9 cellular contexts compared by ENCODE assay signal in genomic region chr16:89422527-89422904, GRCh38.
A peak's percentile ranks its signal among the peaks of the same experiment; 100 is the strongest.
DNase-seq lines count a peak whose midpoint lies in the region; ATAC-seq and TF ChIP-seq lines count a peak whose summit lies in the region.
"Had no signal": no experiment of that assay in that cellular context is flagged by ENCODE, and none has a peak within 500 bp of the region (broad histone marks: within the 10 kb centered on the region; RNA-seq: fewer than 3 reads in every experiment).

No MANE protein-coding gene starts in this region.

- peak overlapping the region; percentile 52 for H3K4me3 Mint-ChIP-seq in activated CD8-positive, alpha-beta T cell treated with anti-CD3 and anti-CD28 coated beads, Interleukin-2, amount 10 ng/mL, durations not matched to agents 7 days and 5 days

- TF ChIP-seq POLR2A in lower leg skin (IDR thresholded peaks at IDR 0.05): no peak

- peak; percentile 52 for ATAC-seq in HG03097 (IDR thresholded peaks at IDR 0.05; ENCODE audit: low FRiP score, unreplicated experiment)
- peak; percentile 40 for ATAC-seq in activated CD8-positive, alpha-beta T cell treated with anti-CD3 and anti-CD28 coated beads, Interleukin-2, amount 10 ng/mL, durations not matched to agents 7 days and 5 days
- peak; percentile 20 to 31 for ATAC-seq in lower lobe of right lung

- H3K4me1 ChIP-seq in lower lobe of right lung: peaks cover 45% of the 10 kb centered on the region

- intact Hi-C loops in lower lobe of right lung (cut with DNase I): no loop called here
- intact Hi-C loops in lower leg skin (cut with DNase I; ENCODE audit: low total_unique reads): no loop called here

- CTCF ChIA-PET in activated CD8-positive, alpha-beta T cell treated with anti-CD3 and anti-CD28 coated beads, Interleukin-2, amount 10 ng/mL, durations not matched to agents 7 days and 5 days (lab: Charles Lee): interaction anchor here (1.0 to 1.1 kb wide), 2 partner anchors 65 to 133 kb away, joined by 3 read pairs; no protein-coding TSS in a partner anchor

- H3K36me3 Mint-ChIP-seq in activated CD8-positive, alpha-beta T cell treated with anti-CD3 and anti-CD28 coated beads, Interleukin-2, amount 10 ng/mL, durations not matched to agents 7 days and 5 days (ENCODE audit: low read depth): peaks cover 53% of the 10 kb centered on the region

- H3K27ac Mint-ChIP-seq in activated CD8-positive, alpha-beta T cell treated with anti-CD3 and anti-CD28 coated beads, Interleukin-2, amount 10 ng/mL, durations not matched to agents 7 days and 5 days: peak overlapping the region; percentile 78

- no peak for TF ChIP-seq CTCF in lower lobe of right lung (IDR thresholded peaks at IDR 0.05)
- no peak for TF ChIP-seq CTCF in lower leg skin (IDR thresholded peaks at IDR 0.05)

- peaks cover 83% of the 10 kb centered on the region for H3K4me1 Mint-ChIP-seq in activated CD8-positive, alpha-beta T cell treated with anti-CD3 and anti-CD28 coated beads, Interleukin-2, amount 10 ng/mL, durations not matched to agents 7 days and 5 days (ENCODE audit: low read depth)

- H3K27me3 Mint-ChIP-seq in activated CD8-positive, alpha-beta T cell treated with anti-CD3 and anti-CD28 coated beads, Interleukin-2, amount 10 ng/mL, durations not matched to agents 7 days and 5 days (ENCODE audit: low read depth): no peaks in the 10 kb centered on the region

- POLR2A ChIA-PET in activated CD8-positive, alpha-beta T cell treated with anti-CD3 and anti-CD28 coated beads, Interleukin-2, amount 10 ng/mL, durations not matched to agents 7 days and 5 days (lab: Charles Lee): interaction anchor here (0.8 to 1.4 kb wide), 2 partner anchors 19 to 66 kb away, joined by 3 read pairs; no protein-coding TSS in a partner anchor

- peaks cover 5% of the 10 kb centered on the region for H3K36me3 ChIP-seq in lower lobe of right lung

- peak; percentile 60 for DNase-seq in activated naive CD4-positive, alpha-beta T cell treated with Interleukin-2 at 50 U/mL for 16 hours
- DNase-seq in activated naive CD4-positive, alpha-beta T cell (lab: John Stamatoyannopoulos, UW): no peak
- peak; percentile 38 for DNase-seq in activated CD8-positive, alpha-beta T cell treated with anti-CD3 and anti-CD28 coated beads, Interleukin-2, amount 10 ng/mL, durations not matched to agents 7 days and 5 days
- DNase-seq in lower lobe of right lung (no peak), retina (no peak), lower leg skin (ENCODE audit: low spot score in 2 of 2) (no peak), SK-N-DZ (ENCODE audit: low spot score) (no peak)

- H3K27ac ChIP-seq in lower lobe of right lung: no peak overlapping the region
- H3K27ac ChIP-seq: C4-2B had no signal

- H3K4me3 ChIP-seq in lower lobe of right lung: no peak overlapping the region
- no peak overlapping the region for H3K4me3 ChIP-seq in lower leg skin (ENCODE audit: low read depth, poor library complexity, severe bottlenecking)

- no peaks in the 10 kb centered on the region for H3K9me3 ChIP-seq in lower lobe of right lung

- no peaks in the 10 kb centered on the region for H3K9me3 Mint-ChIP-seq in activated CD8-positive, alpha-beta T cell treated with anti-CD3 and anti-CD28 coated beads, Interleukin-2, amount 10 ng/mL, durations not matched to agents 7 days and 5 days (ENCODE audit: insufficient read depth)

- WGBS in lower leg skin, 2 donors: 75 to 76% methylated on average over 12 of the region's 12 CpGs

- H3K27me3 ChIP-seq in lower lobe of right lung (ENCODE audit: low read depth): no peaks in the 10 kb centered on the region

Comparison
In these comparisons a context has a peak if more than half of its experiments do, and no peak if none do; other contexts are left out.
1. DNase-seq: peak in activated naive CD4-positive, alpha-beta T cell treated with Interleukin-2 at 50 U/mL for 16 hours (single experiment) and activated CD8-positive, alpha-beta T cell treated with anti-CD3 and anti-CD28 coated beads, Interleukin-2, amount 10 ng/mL, durations not matched to agents 7 days and 5 days (single experiment); none in activated naive CD4-positive, alpha-beta T cell (0 of 4), lower lobe of right lung (single experiment), retina (single experiment), lower leg skin (0 of 2) and SK-N-DZ (single experiment).
2. Peak in every context shown above with its lines, with median percentiles within 50 percentile points of each other: ATAC-seq.